Comparison of ENCODE assay signal across 12 cellular contexts in genomic region chr7:93574646-93575554, GRCh38.
DNase-seq lines count a peak whose midpoint lies in the region; ATAC-seq lines count a peak whose summit lies in the region.
"Had no signal": no experiment of that assay in that cellular context is flagged by ENCODE, and none has a peak within 500 bp of the region (broad histone marks: within the 10 kb centered on the region; RNA-seq: fewer than 3 reads in every experiment).

TSS of gene CALCR (minus strand) at chr7:93574724. CDS start at chr7:93486981, 87,743 bp downstream.

- H3K36me3 ChIP-seq in adipocyte (ENCODE audit: control insufficient read depth, insufficient read depth, low read length, severe bottlenecking) (no peaks in the 10 kb centered on the region), subcutaneous abdominal adipose tissue (ENCODE audit: control insufficient read depth in 5 of 5, insufficient read depth in 5 of 5, low read length in 5 of 5) (no peaks in the 10 kb centered on the region)

- no peak within 1 kb of the TSS for H3K27ac ChIP-seq in subcutaneous abdominal adipose tissue (ENCODE audit: low read depth, low read length)
- H3K27ac ChIP-seq: parathyroid adenoma had no signal

- H3K9ac ChIP-seq in adipocyte (ENCODE audit: low read length): no peak within 1 kb of the TSS
- no peak within 1 kb of the TSS for H3K9ac ChIP-seq in subcutaneous abdominal adipose tissue (ENCODE audit: low read length in 5 of 5)
- H3K9ac ChIP-seq: parathyroid adenoma had no signal

- H3K27me3 ChIP-seq in adipocyte (replicated peaks; ENCODE audit: control insufficient read depth, insufficient read depth, low read length) (peaks cover 42% of the 10 kb centered on the region), subcutaneous abdominal adipose tissue (ENCODE audit: control insufficient read depth in 5 of 5, insufficient read depth in 4 of 5, low read length in 5 of 5) (peaks cover 18 to 26% (median 21%) of the 10 kb centered on the region in 5 donors)

- H3K4me1 ChIP-seq in adipocyte (ENCODE audit: control insufficient read depth, insufficient read depth, low read length): peaks cover 6% of the 10 kb centered on the region
- peaks cover 0 to 14% (median 4%) of the 10 kb centered on the region in 5 donors for H3K4me1 ChIP-seq in subcutaneous abdominal adipose tissue (ENCODE audit: control insufficient read depth in 5 of 5, insufficient read depth in 5 of 5, low read length in 5 of 5)
- H3K4me1 ChIP-seq: parathyroid adenoma had no signal

- peak within 1 kb of the TSS; percentile 75 for H3K4me3 ChIP-seq in adipocyte (ENCODE audit: low read length)
- H3K4me3 ChIP-seq in subcutaneous abdominal adipose tissue (ENCODE audit: low read depth in 1 of 5, low read length in 5 of 5): peak within 1 kb of the TSS; percentile 8 to 59 (median 41)

- no peak for ATAC-seq in GM18909 (IDR thresholded peaks at IDR 0.05; ENCODE audit: poor library complexity, unreplicated experiment)
- ATAC-seq: activated naive CD8-positive, alpha-beta T cell treated with anti-CD3 and anti-CD28 coated beads, Interleukin-2, amount 50 U/mL, for 24 hours had no signal

- H3K9me3 ChIP-seq in adipocyte (ENCODE audit: control insufficient read depth, low read length): no peaks in the 10 kb centered on the region
- no peaks in the 10 kb centered on the region for H3K9me3 ChIP-seq in subcutaneous abdominal adipose tissue (ENCODE audit: control insufficient read depth in 5 of 5, low read length in 5 of 5)

- peak; percentile 24 for DNase-seq in NCI-H82 (lab: John Stamatoyannopoulos, UW)
- no peak for DNase-seq in NCI-H82 treated with DMSO at 0.1 percent for 48 hours (lab: John Stamatoyannopoulos, UW; ENCODE audit: unreplicated experiment)
- no peak for DNase-seq in adipocyte (ENCODE audit: low read depth)
- peak; percentile 19 for DNase-seq in kidney tubule cell (ENCODE audit: low spot score)
- no peak for DNase-seq in NCI-H128 (lab: John Stamatoyannopoulos, UW; ENCODE audit: unreplicated experiment)
- DNase-seq in central memory CD4-positive, alpha-beta T cell: no peak
- DNase-seq: activated CD4-positive, CD25-positive, alpha-beta regulatory T cell; activated naive CD8-positive, alpha-beta T cell treated with anti-CD3 and anti-CD28 coated beads, Interleukin-2, amount 50 U/mL, for 24 hours; NK-92 treated with Interleukin-12 subunit alpha and Interleukin-12 subunit beta, amount 100 ng/mL, for 24 hours had no signal

Comparison
In these comparisons a context has a peak if more than half of its experiments do, and no peak if none do; other contexts are left out.
1. DNase-seq: peak in NCI-H82 (single experiment) and kidney tubule cell (single experiment); none in NCI-H82 treated with DMSO at 0.1 percent for 48 hours (single experiment), adipocyte (single experiment), NCI-H128 (single experiment) and central memory CD4-positive, alpha-beta T cell (single experiment).